In genomic region chr10:132848951-132849545, GRCh38 we compare ENCODE assay signal across 1 cellular context.
TF ChIP-seq lines count a peak whose summit lies in the region.

No MANE protein-coding gene starts in this region.

TF ChIP-seq in WTC11, 78 proteins besides CTCF, POLR2A, EP300 and RAD21 (continued from another document):
- TF ChIP-seq, protein P1, sequence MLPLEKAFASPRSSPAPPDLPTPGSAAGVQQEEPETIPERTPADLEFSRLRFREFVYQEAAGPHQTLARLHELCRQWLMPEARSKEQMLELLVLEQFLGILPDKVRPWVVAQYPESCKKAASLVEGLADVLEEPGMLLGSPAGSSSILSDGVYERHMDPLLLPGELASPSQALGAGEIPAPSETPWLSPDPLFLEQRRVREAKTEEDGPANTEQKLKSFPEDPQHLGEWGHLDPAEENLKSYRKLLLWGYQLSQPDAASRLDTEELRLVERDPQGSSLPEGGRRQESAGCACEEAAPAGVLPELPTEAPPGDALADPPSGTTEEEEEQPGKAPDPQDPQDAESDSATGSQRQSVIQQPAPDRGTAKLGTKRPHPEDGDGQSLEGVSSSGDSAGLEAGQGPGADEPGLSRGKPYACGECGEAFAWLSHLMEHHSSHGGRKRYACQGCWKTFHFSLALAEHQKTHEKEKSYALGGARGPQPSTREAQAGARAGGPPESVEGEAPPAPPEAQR (CRISPR knock-in tag; IDR thresholded peaks at IDR 0.05) = no peak
- TF ChIP-seq PRDM15 (CRISPR knock-in tag; IDR thresholded peaks at IDR 0.05) (no peak), GRHL2 (CRISPR knock-in tag; IDR thresholded peaks at IDR 0.05; ENCODE audit: insufficient replicate concordance, severe bottlenecking) (no peak), PREB (CRISPR knock-in tag; IDR thresholded peaks at IDR 0.05; ENCODE audit: borderline replicate concordance) (no peak), SMAD4 (CRISPR knock-in tag; IDR thresholded peaks at IDR 0.05) (no peak), ATF2 (CRISPR knock-in tag; IDR thresholded peaks at IDR 0.05; ENCODE audit: borderline replicate concordance, low read depth) (no peak), NFATC4 (CRISPR knock-in tag; IDR thresholded peaks at IDR 0.05) (no peak), E2F1 (CRISPR knock-in tag; IDR thresholded peaks at IDR 0.05) (no peak), SOX15 (CRISPR knock-in tag; IDR thresholded peaks at IDR 0.05) (no peak), ZNF232 (CRISPR knock-in tag; IDR thresholded peaks at IDR 0.05) (no peak), ZNF121 (CRISPR knock-in tag; IDR thresholded peaks at IDR 0.05) (no peak)
- TF ChIP-seq, protein P2, sequence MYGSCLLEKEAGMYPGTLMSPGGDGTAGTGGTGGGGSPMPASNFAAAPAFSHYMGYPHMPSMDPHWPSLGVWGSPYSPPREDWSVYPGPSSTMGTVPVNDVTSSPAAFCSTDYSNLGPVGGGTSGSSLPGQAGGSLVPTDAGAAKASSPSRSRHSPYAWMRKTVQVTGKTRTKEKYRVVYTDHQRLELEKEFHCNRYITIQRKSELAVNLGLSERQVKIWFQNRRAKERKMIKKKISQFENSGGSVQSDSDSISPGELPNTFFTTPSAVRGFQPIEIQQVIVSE (CRISPR knock-in tag; IDR thresholded peaks at IDR 0.05; ENCODE audit: borderline replicate concordance) = no peak
- TF ChIP-seq, protein P3, sequence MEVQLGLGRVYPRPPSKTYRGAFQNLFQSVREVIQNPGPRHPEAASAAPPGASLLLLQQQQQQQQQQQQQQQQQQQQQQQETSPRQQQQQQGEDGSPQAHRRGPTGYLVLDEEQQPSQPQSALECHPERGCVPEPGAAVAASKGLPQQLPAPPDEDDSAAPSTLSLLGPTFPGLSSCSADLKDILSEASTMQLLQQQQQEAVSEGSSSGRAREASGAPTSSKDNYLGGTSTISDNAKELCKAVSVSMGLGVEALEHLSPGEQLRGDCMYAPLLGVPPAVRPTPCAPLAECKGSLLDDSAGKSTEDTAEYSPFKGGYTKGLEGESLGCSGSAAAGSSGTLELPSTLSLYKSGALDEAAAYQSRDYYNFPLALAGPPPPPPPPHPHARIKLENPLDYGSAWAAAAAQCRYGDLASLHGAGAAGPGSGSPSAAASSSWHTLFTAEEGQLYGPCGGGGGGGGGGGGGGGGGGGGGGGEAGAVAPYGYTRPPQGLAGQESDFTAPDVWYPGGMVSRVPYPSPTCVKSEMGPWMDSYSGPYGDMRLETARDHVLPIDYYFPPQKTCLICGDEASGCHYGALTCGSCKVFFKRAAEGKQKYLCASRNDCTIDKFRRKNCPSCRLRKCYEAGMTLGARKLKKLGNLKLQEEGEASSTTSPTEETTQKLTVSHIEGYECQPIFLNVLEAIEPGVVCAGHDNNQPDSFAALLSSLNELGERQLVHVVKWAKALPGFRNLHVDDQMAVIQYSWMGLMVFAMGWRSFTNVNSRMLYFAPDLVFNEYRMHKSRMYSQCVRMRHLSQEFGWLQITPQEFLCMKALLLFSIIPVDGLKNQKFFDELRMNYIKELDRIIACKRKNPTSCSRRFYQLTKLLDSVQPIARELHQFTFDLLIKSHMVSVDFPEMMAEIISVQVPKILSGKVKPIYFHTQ (CRISPR knock-in tag; IDR thresholded peaks at IDR 0.05) = no peak
- TF ChIP-seq, protein P4, sequence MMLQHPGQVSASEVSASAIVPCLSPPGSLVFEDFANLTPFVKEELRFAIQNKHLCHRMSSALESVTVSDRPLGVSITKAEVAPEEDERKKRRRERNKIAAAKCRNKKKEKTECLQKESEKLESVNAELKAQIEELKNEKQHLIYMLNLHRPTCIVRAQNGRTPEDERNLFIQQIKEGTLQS (CRISPR knock-in tag; conservative IDR thresholded peaks at IDR 0.05) = no peak
- TF ChIP-seq, protein P5, sequence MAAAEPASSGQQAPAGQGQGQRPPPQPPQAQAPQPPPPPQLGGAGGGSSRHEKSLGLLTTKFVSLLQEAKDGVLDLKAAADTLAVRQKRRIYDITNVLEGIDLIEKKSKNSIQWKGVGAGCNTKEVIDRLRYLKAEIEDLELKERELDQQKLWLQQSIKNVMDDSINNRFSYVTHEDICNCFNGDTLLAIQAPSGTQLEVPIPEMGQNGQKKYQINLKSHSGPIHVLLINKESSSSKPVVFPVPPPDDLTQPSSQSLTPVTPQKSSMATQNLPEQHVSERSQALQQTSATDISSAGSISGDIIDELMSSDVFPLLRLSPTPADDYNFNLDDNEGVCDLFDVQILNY (CRISPR knock-in tag; IDR thresholded peaks at IDR 0.05) = no peak
TF ChIP-seq in WTC11: peak in this region for 0.
